Comparison of ENCODE assay signal across 10 cellular contexts in the genomic region with DNA sequence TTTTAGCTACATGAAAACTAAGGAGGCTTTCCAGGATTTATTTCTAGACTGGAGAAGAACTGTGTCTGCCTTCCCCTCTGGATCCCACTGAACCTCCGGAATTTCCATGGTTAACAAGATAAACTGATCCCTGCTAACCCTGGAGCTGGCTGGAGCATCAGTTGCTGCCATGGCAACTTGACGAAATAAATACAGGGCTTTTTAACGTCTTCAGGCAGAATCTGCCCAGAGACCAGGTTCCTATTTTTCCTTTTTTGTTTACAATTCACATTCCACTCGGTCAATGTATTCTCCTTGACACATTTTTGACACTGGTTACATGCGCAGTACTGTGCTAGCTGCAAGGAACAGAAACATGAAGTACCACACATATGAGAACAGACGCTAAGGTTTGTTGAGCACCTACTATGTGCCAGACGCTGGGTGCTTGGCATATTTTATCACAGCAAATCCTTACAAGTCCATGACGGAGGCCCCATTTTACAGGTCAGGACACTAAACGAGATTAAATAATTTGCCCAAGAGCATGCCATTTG. TPM values are rescaled to one million over a fixed set of nuclear protein-coding genes. Genes with fewer than 3 reads are reported as not detected.
DNase-seq lines count a peak whose midpoint lies in the region; ATAC-seq, FAIRE-seq and TF ChIP-seq lines count a peak whose summit lies in the region.
"Had no signal": no experiment of that assay in that cellular context is flagged by ENCODE, and none has a peak within 500 bp of the region (broad histone marks: within the 10 kb centered on the region; RNA-seq: fewer than 3 reads in every experiment).

No MANE protein-coding gene starts in this region.

- H3K4me3 ChIP-seq in breast epithelium = peak overlapping the region; percentile 79 to 98 (median 82)
- H3K4me3 ChIP-seq in astrocyte (ENCODE audit: insufficient read depth, low read depth, low read length) = peak overlapping the region; percentile 76
- peak overlapping the region; percentile 11 to 66 for H3K4me3 ChIP-seq in muscle layer of colon (ENCODE audit: low read depth in 1 of 2, low read length in 2 of 2)
- peak overlapping the region; percentile 67 to 73 for H3K4me3 ChIP-seq in uterus

- FAIRE-seq in astrocyte (lab: Jason Lieb, UNC) = no peak

- peaks cover 66% of the 10 kb centered on the region for H3K79me2 ChIP-seq in astrocyte (ENCODE audit: insufficient read depth, low read length)

- BruUV-seq in MCF 10A (replicated peaks; lab: Mats Ljungman, UMichigan) = no TSS peak

- intact Hi-C loops in breast epithelium (cut with DNase I; ENCODE audit: low total_unique reads) = no loop called here
- intact Hi-C loops in MCF 10A (cut with micrococcal nuclease) = no loop called here
- intact Hi-C loops in uterus (cut with DNase I; ENCODE audit: low total_unique reads) = no loop called here

- no peak for TF ChIP-seq POLR2A in breast epithelium (IDR thresholded peaks at IDR 0.05)
- TF ChIP-seq POLR2A in uterus (IDR thresholded peaks at IDR 0.05) = no peak

- POLR2A ChIA-PET in MCF 10A (lab: Yijun Ruan, JAX) = no interaction called here

- H3K9me3 Mint-ChIP-seq in MCF 10A (ENCODE audit: unreplicated experiment) (no peaks in the 10 kb centered on the region), astrocyte (ENCODE audit: unreplicated experiment) (peaks cover 2% of the 10 kb centered on the region)

- no peaks in the 10 kb centered on the region for H3K36me3 Mint-ChIP-seq in MCF 10A (ENCODE audit: insufficient read depth, unreplicated experiment)
- peaks cover 2% of the 10 kb centered on the region for H3K36me3 Mint-ChIP-seq in astrocyte (ENCODE audit: low read depth, unreplicated experiment)

- H3K9me3 ChIP-seq in breast epithelium = no peaks in the 10 kb centered on the region
- H3K9me3 ChIP-seq in astrocyte (ENCODE audit: insufficient read depth, low read depth, low read length) = no peaks in the 10 kb centered on the region
- no peaks in the 10 kb centered on the region for H3K9me3 ChIP-seq in muscle layer of colon (ENCODE audit: low read length)
- H3K9me3 ChIP-seq in uterus = no peaks in the 10 kb centered on the region

- H3K27me3 Mint-ChIP-seq in MCF 10A (ENCODE audit: insufficient read depth, unreplicated experiment) = peaks cover 22% of the 10 kb centered on the region
- H3K27me3 Mint-ChIP-seq in astrocyte (ENCODE audit: low read depth, unreplicated experiment) = peaks cover 46% of the 10 kb centered on the region

- H3K36me3 ChIP-seq in breast epithelium = no peaks in the 10 kb centered on the region
- H3K36me3 ChIP-seq in astrocyte (ENCODE audit: insufficient read depth, low read length) = no peaks in the 10 kb centered on the region
- no peaks in the 10 kb centered on the region for H3K36me3 ChIP-seq in muscle layer of colon (ENCODE audit: insufficient read depth, low read length)
- no peaks in the 10 kb centered on the region for H3K36me3 ChIP-seq in uterus

- H3K4me2 ChIP-seq in astrocyte (ENCODE audit: low read length) = peak overlapping the region; percentile 86

- H3K27ac ChIP-seq in breast epithelium = no peak overlapping the region
- H3K27ac ChIP-seq in astrocyte (ENCODE audit: low read depth, low read length) = no peak overlapping the region
- no peak overlapping the region for H3K27ac ChIP-seq in muscle layer of colon (ENCODE audit: low read depth, low read length)
- peak overlapping the region; percentile 79 to 84 for H3K27ac ChIP-seq in uterus

- H3K27ac Mint-ChIP-seq in MCF 10A (ENCODE audit: low read depth, unreplicated experiment) (no peak overlapping the region), astrocyte (ENCODE audit: unreplicated experiment) (no peak overlapping the region)

- TF ChIP-seq CTCF in breast epithelium (IDR thresholded peaks at IDR 0.05) = no peak
- no peak for TF ChIP-seq CTCF in MCF 10A (IDR thresholded peaks at IDR 0.05; ENCODE audit: unreplicated experiment)
- no peak for TF ChIP-seq CTCF in astrocyte (IDR thresholded peaks at IDR 0.05; ENCODE audit: insufficient read depth, low read depth, low read length)
- no peak for TF ChIP-seq CTCF in uterus (IDR thresholded peaks at IDR 0.05)
- no peak for TF ChIP-seq CTCF in GM20000 (IDR thresholded peaks at IDR 0.05; ENCODE audit: extremely low read depth, missing control alignments)

- H3K9ac ChIP-seq in astrocyte (ENCODE audit: low read length) = peak overlapping the region; percentile 91
- no peak overlapping the region for H3K9ac ChIP-seq in muscle layer of colon (ENCODE audit: low read length)

- no peak overlapping the region for H2AFZ ChIP-seq in astrocyte (ENCODE audit: low read depth, low read length)

- H3K4me3 Mint-ChIP-seq in MCF 10A (ENCODE audit: unreplicated experiment) (no peak overlapping the region), astrocyte (ENCODE audit: unreplicated experiment) (peak overlapping the region; percentile 90)

- CTCF ChIA-PET in MCF 10A (lab: Yijun Ruan, JAX) = no interaction called here

- H3K27me3 ChIP-seq in breast epithelium (no peaks in the 10 kb centered on the region), astrocyte (ENCODE audit: insufficient read depth, low read length) (no peaks in the 10 kb centered on the region), muscle layer of colon (ENCODE audit: control insufficient read depth in 1 of 2, insufficient read depth in 2 of 2, low read length in 2 of 2) (peaks cover 0 to 5% of the 10 kb centered on the region in 2 donors), uterus (no peaks in the 10 kb centered on the region)

- no peak for ATAC-seq in GM18498 (IDR thresholded peaks at IDR 0.05; ENCODE audit: unreplicated experiment)

- H3K4me1 ChIP-seq in breast epithelium = peaks cover 0 to 6% of the 10 kb centered on the region in 2 donors
- peaks cover 18% of the 10 kb centered on the region for H3K4me1 ChIP-seq in astrocyte (ENCODE audit: insufficient read depth, low read length)
- H3K4me1 ChIP-seq in muscle layer of colon (ENCODE audit: insufficient read depth, low read length) = peaks cover 28% of the 10 kb centered on the region
- peaks cover 0 to 18% of the 10 kb centered on the region in 2 donors for H3K4me1 ChIP-seq in uterus

- peaks cover 57% of the 10 kb centered on the region for H4K20me1 ChIP-seq in astrocyte (ENCODE audit: insufficient read depth, low read length)

- H3K4me1 Mint-ChIP-seq in MCF 10A (ENCODE audit: insufficient read depth, unreplicated experiment) (peaks cover 11% of the 10 kb centered on the region), astrocyte (ENCODE audit: low read depth, unreplicated experiment) (peaks cover 2% of the 10 kb centered on the region)

- DNase-seq in breast epithelium (ENCODE audit: low spot score in 2 of 2) (no peak), MCF 10A (ENCODE audit: unreplicated experiment) (no peak), astrocyte (ENCODE audit: low read depth) (peak; percentile 46), uterus (no peak), GM20000 (ENCODE audit: low spot score) (no peak), NCI-H1930 (lab: John Stamatoyannopoulos, UW) (no peak)
- DNase-seq: activated CD4-positive, CD25-positive, alpha-beta regulatory T cell treated with anti-CD3 and anti-CD28 coated beads, Interleukin-2, amount 50 U/mL, for 72 hours; NCI-H187 treated with DMSO at 0.1 percent for 48 hours had no signal

RNA-seq across cellular contexts. Expression of gene C14orf132, which starts 1.7 kb away (rescaled TPM):
- total RNA-seq in breast epithelium (10 to 100 TPM in 2 of 3 donors, 1 to 10 TPM in 1; 6.6 to 13.3 (median 10.8) TPM), MCF 10A (2022) (not detected in 2 replicates), astrocyte (8.0 and 14.0 TPM in 2 replicates), uterus (10 to 100 TPM; 10.5 to 60.1 (median 16.0) TPM)

Comparison
In these comparisons a context has a peak if more than half of its experiments do, and no peak if none do; other contexts are left out.
1. H3K27ac ChIP-seq: peak in uterus (2 of 2); none in breast epithelium (0 of 2), astrocyte (single experiment) and muscle layer of colon (single experiment).
2. Peak in every context shown above with its lines, with median percentiles within 50 percentile points of each other: H3K4me3 ChIP-seq.